In genomic region chr7:6375346-6376101, GRCh38 we compare ENCODE assay signal across 8 cellular contexts. TPM values are rescaled to one million over a fixed set of nuclear protein-coding genes. Genes with fewer than 3 reads are reported as not detected.
DNase-seq lines count a peak whose midpoint lies in the region; ATAC-seq and TF ChIP-seq lines count a peak whose summit lies in the region.

No MANE protein-coding gene starts in this region.

- H4K20me1 ChIP-seq in OCI-LY1 (ENCODE audit: insufficient read depth, low read length): no peaks in the 10 kb centered on the region

- H3K4me1 ChIP-seq in OCI-LY1 (ENCODE audit: insufficient read depth, low read length, severe bottlenecking): peaks cover 39% of the 10 kb centered on the region

- H3K36me3 ChIP-seq in GM06990 (ENCODE audit: control insufficient read depth, insufficient read depth, low read length) (peaks cover 2% of the 10 kb centered on the region), OCI-LY1 (ENCODE audit: insufficient read depth, low read length) (peaks cover 4% of the 10 kb centered on the region)

- H3K9me2 ChIP-seq in OCI-LY1 (ENCODE audit: low read depth, low read length): no peaks in the 10 kb centered on the region

- no peaks in the 10 kb centered on the region for H3K9me3 ChIP-seq in OCI-LY1 (ENCODE audit: low read length)

- H3K27me3 ChIP-seq in GM06990 (replicated peaks; ENCODE audit: control insufficient read depth, insufficient read depth, low read length) (no peaks in the 10 kb centered on the region), OCI-LY1 (ENCODE audit: insufficient read depth, low read length) (no peaks in the 10 kb centered on the region)

- peaks cover 56% of the 10 kb centered on the region for H3K79me2 ChIP-seq in OCI-LY1 (ENCODE audit: insufficient read depth, low read length)

- intact Hi-C loops in left colon (cut with DNase I, micrococcal nuclease): no loop called here

- ATAC-seq in left colon (peak; percentile 1), HG03469 (IDR thresholded peaks at IDR 0.05; ENCODE audit: unreplicated experiment) (no peak), GM18870 (IDR thresholded peaks at IDR 0.05; ENCODE audit: unreplicated experiment) (no peak)

- H2AFZ ChIP-seq in OCI-LY1 (ENCODE audit: low read length): no peak overlapping the region

- H3K4me3 ChIP-seq in GM06990 (replicated peaks; ENCODE audit: low read depth, low read length) (peak overlapping the region; percentile 77), OCI-LY1 (ENCODE audit: low read depth, low read length, poor library complexity, severe bottlenecking) (peak overlapping the region; percentile 71)

- H3K9ac ChIP-seq in OCI-LY1 (ENCODE audit: low read length): peak overlapping the region; percentile 71

- TF ChIP-seq CTCF in GM06990 (IDR thresholded peaks at IDR 0.05; ENCODE audit: insufficient read depth, low read length, poor library complexity, severe bottlenecking) (no peak), OCI-LY1 (IDR thresholded peaks at IDR 0.05; ENCODE audit: low read length) (no peak)

- no peak for DNase-seq in GM06990 (ENCODE audit: extremely low read depth, insufficient read length)
- peak; percentile 53 for DNase-seq in astrocyte of the hippocampus (ENCODE audit: low read depth, low spot score)
- DNase-seq in left colon: peak in 1 of 2 donors; percentile 38
- DNase-seq in substantia nigra (lab: John Stamatoyannopoulos, UW): no peak
- DNase-seq in DMS79 (lab: John Stamatoyannopoulos, UW): no peak

- peak overlapping the region; percentile 81 for H3K27ac ChIP-seq in OCI-LY1 (ENCODE audit: low read depth, low read length, poor library complexity, severe bottlenecking)
- peak overlapping the region; percentile 67 for H3K27ac ChIP-seq in substantia nigra (ENCODE audit: low read depth, low read length, poor library complexity, severe bottlenecking)

- H3F3A ChIP-seq in OCI-LY1 (ENCODE audit: insufficient read depth, low read length): no peaks in the 10 kb centered on the region

- H3K4me2 ChIP-seq in OCI-LY1 (ENCODE audit: low read length): peak overlapping the region; percentile 83

RNA-seq across cellular contexts. Expression of gene RAC1, which starts 1.2 kb away (rescaled TPM):
- total RNA-seq in left colon: 100 to 1,000 TPM; 422 to 431 TPM

RNA-seq across cellular contexts. Expression of gene FAM220A, which starts 26.8 kb away (rescaled TPM):
- total RNA-seq in left colon: 10 to 100 TPM in 1 of 2 donors, 1 to 10 TPM in 1; 8.2 to 10.1 TPM
